In the genomic region with DNA sequence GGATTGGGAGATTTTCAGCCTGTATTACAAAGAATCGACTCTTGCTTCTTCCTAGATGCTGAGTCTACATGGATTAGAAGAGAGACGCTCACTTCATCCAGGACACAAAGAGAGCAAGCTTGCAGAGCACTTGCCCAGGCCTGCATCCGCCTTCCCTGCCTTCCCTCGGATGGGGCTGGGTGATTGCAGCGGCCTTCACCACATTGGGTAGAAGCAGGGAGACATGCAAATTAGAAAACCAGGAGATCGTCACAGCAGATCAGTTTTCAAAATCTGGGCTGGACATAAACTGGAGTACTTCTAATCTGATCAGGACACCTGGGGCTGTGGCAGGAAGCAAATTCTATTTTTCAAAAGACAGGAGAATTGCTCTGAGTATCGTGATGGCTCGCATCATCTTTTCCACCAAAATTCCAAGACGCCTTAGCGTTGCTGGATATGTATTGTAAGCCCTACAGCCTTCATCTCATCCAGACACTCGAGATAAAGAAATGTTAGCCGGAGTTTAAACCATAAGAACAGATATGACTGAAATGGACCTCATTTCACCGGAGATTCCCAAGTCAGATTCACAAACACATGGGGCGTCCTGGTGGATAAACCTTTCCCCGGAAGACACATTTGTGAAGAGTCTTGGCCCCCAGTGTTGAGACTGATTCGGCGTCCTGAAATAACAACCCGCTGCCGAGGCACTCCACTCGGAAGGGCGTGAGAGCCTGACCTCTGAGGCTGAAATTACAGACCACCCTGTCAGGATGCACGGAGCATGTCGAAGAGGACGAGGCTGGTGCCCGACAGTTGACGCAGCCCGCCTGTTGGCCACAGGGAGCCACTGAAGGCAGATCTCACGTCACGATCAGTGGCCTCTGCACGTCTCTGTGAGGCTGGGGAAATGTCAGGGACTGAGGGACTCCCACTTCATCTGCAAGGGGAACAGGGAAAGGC, we compare ENCODE assay signal across 10 cellular contexts.
DNase-seq lines count a peak whose midpoint lies in the region; ATAC-seq and TF ChIP-seq lines count a peak whose summit lies in the region.
"Had no signal": no experiment of that assay in that cellular context is flagged by ENCODE, and none has a peak within 500 bp of the region (broad histone marks: within the 10 kb centered on the region; RNA-seq: fewer than 3 reads in every experiment).

No MANE protein-coding gene starts in this region.

- H3K27ac Mint-ChIP-seq in glutamatergic neuron (ENCODE audit: unreplicated experiment): no peak overlapping the region
- H3K27ac Mint-ChIP-seq: immature natural killer cell had no signal

- DNase-seq in LNCaP clone FGC (ENCODE audit: low read depth): peak; percentile 61
- peak; percentile 29 for DNase-seq in NCI-H69 (lab: John Stamatoyannopoulos, UW)
- peak; percentile 57 for DNase-seq in glutamatergic neuron
- peak; percentile 79 for DNase-seq in retina
- no peak for DNase-seq in GM13977 (ENCODE audit: low spot score)
- no peak for DNase-seq in central memory CD4-positive, alpha-beta T cell
- DNase-seq: activated CD8-positive, alpha-beta memory T cell treated with anti-CD3 and anti-CD28 coated beads for 24 hours; immature natural killer cell had no signal

- H3K4me3 ChIP-seq in LNCaP clone FGC (ENCODE audit: low read depth, low read length): no peak overlapping the region

- peaks cover 22% of the 10 kb centered on the region for H3K4me1 Mint-ChIP-seq in glutamatergic neuron (ENCODE audit: low read depth, unreplicated experiment)
- H3K4me1 Mint-ChIP-seq: immature natural killer cell had no signal

- no peaks in the 10 kb centered on the region for H3K9me3 Mint-ChIP-seq in glutamatergic neuron (ENCODE audit: unreplicated experiment)

- ATAC-seq in GM21619 (IDR thresholded peaks at IDR 0.05; ENCODE audit: unreplicated experiment): no peak
- no peak for ATAC-seq in GM21717 (IDR thresholded peaks at IDR 0.05; ENCODE audit: unreplicated experiment)

- H3K27me3 Mint-ChIP-seq in glutamatergic neuron (ENCODE audit: unreplicated experiment): no peaks in the 10 kb centered on the region

- in situ Hi-C loops in GM13977 (cut with MboI; ENCODE audit: low pct_unique_long_range_greater_than_20kb, low sequenced_read_pairs, unreplicated experiment): no loop called here

- no peaks in the 10 kb centered on the region for H3K36me3 Mint-ChIP-seq in glutamatergic neuron (ENCODE audit: unreplicated experiment)
- H3K36me3 Mint-ChIP-seq: immature natural killer cell had no signal

- TF ChIP-seq CTCF in LNCaP clone FGC (IDR thresholded peaks at IDR 0.05; ENCODE audit: control insufficient read depth, extremely low read depth, insufficient read depth) (no peak), glutamatergic neuron (IDR thresholded peaks at IDR 0.05; ENCODE audit: partially characterized antibody, unreplicated experiment) (no peak), GM13977 (IDR thresholded peaks at IDR 0.05; ENCODE audit: extremely low read depth, insufficient read depth, missing control alignments) (no peak)

- H3K4me3 Mint-ChIP-seq in glutamatergic neuron (ENCODE audit: unreplicated experiment): no peak overlapping the region
- H3K4me3 Mint-ChIP-seq: immature natural killer cell had no signal

Comparison
In these comparisons a context has a peak if more than half of its experiments do, and no peak if none do; other contexts are left out.
1. DNase-seq: peak in LNCaP clone FGC (single experiment), NCI-H69 (single experiment), glutamatergic neuron (single experiment) and retina (single experiment); none in GM13977 (single experiment) and central memory CD4-positive, alpha-beta T cell (single experiment).